19 cellular contexts compared by ENCODE assay signal in the genomic region with DNA sequence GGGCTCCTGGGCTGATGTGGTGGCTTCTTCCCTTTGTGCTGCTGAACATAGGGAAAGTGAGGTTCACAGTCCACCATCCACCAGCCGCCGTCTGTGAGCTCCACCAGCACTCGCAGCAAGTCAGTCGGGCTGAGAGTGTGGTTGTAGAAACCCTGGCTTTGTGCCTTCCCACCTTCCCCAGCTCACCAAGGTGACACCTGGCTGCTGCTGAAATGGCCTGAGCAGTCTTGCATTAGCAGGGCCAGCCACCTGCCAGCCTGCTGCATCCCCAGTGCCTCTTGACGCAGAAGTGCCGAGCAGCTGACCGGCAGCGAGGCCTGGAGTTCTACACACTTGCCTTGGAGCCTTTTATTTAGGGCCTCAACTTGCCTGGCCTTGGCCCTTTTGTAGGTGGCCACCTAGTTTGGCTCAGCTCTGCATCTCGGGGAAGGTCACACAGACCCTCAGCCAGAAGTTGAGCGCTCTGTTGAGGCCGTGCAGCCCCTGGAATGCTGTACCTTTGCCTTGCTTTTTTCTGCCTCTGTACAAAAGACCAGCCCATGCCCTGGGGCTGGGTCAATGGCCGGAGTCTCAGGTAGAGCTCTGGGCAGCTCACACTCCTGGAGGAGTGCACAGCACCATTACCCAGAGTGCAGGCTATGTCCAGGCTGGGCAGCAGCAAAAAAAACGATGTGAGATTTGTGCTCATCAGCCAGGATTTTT.
A peak's percentile ranks its signal among the peaks of the same experiment; 100 is the strongest.
DNase-seq lines count a peak whose midpoint lies in the region; ATAC-seq, FAIRE-seq and TF ChIP-seq lines count a peak whose summit lies in the region.
"Had no signal": no experiment of that assay in that cellular context is flagged by ENCODE, and none has a peak within 500 bp of the region (broad histone marks: within the 10 kb centered on the region; RNA-seq: fewer than 3 reads in every experiment).

No MANE protein-coding gene starts in this region.

- no peak overlapping the region for H3K4me3 Mint-ChIP-seq in activated T-cell treated with anti-CD3 and anti-CD28 coated beads, Interleukin-2, amount 50 U/mL, for 24 hours
- no peak overlapping the region for H3K4me3 Mint-ChIP-seq in activated T-cell treated with anti-CD3 and anti-CD28 coated beads, Interleukin-2, amount 50 U/mL, for 72 hours
- H3K4me3 Mint-ChIP-seq in type B pancreatic cell, result no peak overlapping the region
- H3K4me3 Mint-ChIP-seq: activated T-helper 1 cell treated with anti-CD3 and anti-CD28 coated beads, Interleukin-12 subunit alpha, Interleukin-12 subunit beta, Interleukin-2, Interleukin-4 antibody, amounts not matched to agents 30 ng/mL and 10 ng/mL and 1 ng/mL, durations not matched to agents 14 hours and 24 hours and 36 hours; stimulated activated memory B cell treated with anti-CD40 and anti-IgM and Interleukin-4, amounts not matched to agents 10 μg/mL and 1 μg/mL and 100 μg/mL, for 72 hours had no signal

- H3K36me3 Mint-ChIP-seq in activated T-cell treated with anti-CD3 and anti-CD28 coated beads, Interleukin-2, amount 50 U/mL, for 24 hours (ENCODE audit: low read depth), result peaks cover 84% of the 10 kb centered on the region
- peaks cover 8 to 13% of the 10 kb centered on the region in 2 donors for H3K36me3 Mint-ChIP-seq in activated T-cell treated with anti-CD3 and anti-CD28 coated beads, Interleukin-2, amount 50 U/mL, for 72 hours (ENCODE audit: insufficient read depth in 2 of 2)
- H3K36me3 Mint-ChIP-seq in type B pancreatic cell, result peaks cover 10% of the 10 kb centered on the region

- WGBS in spleen, 5 donors, result 94 to 99% (median 96%) methylated on average over 9 to 13 of the region's 13 CpGs

- no peak for ATAC-seq in activated T-cell treated with anti-CD3 and anti-CD28 coated beads, Interleukin-2, amount 50 U/mL, for 72 hours (replicated peaks in 1 of 2)
- no peak for ATAC-seq in Panc1
- ATAC-seq: stimulated activated memory B cell treated with anti-CD40 and anti-IgM and Interleukin-4, amounts not matched to agents 10 μg/mL and 1 μg/mL and 100 μg/mL, for 72 hours had no signal

- CTCF ChIA-PET in Panc1 (lab: Charles Lee), result no interaction called here

- no peaks in the 10 kb centered on the region for H3K27me3 ChIP-seq in Panc1 (ENCODE audit: control insufficient read depth, insufficient read depth, low read length)
- no peaks in the 10 kb centered on the region for H3K27me3 ChIP-seq in spleen (replicated peaks in 1 of 7)
- H3K27me3 ChIP-seq: adrenal gland, foreskin keratinocyte, tibial artery had no signal

- peak overlapping the region; percentile 70 for H3K27ac ChIP-seq in Panc1 (ENCODE audit: low read length)
- H3K27ac ChIP-seq in spleen, result no peak overlapping the region
- H3K27ac ChIP-seq: adrenal gland, foreskin keratinocyte, tibial artery, WERI-Rb-1 had no signal

- TF ChIP-seq CTCF in Panc1 (IDR thresholded peaks at IDR 0.05), result no peak
- no peak for TF ChIP-seq CTCF in spleen (IDR thresholded peaks at IDR 0.05 in 8 of 11, conservative IDR thresholded peaks at IDR 0.05 in 3 of 11)
- TF ChIP-seq CTCF in type B pancreatic cell (conservative IDR thresholded peaks at IDR 0.05), result no peak

- H3K9me3 ChIP-seq in Panc1 (ENCODE audit: control insufficient read depth, insufficient read depth, low read depth, low read length), result no peaks in the 10 kb centered on the region
- no peaks in the 10 kb centered on the region for H3K9me3 ChIP-seq in spleen
- H3K9me3 ChIP-seq: adrenal gland, tibial artery had no signal

- H3K27ac Mint-ChIP-seq in activated T-cell treated with anti-CD3 and anti-CD28 coated beads, Interleukin-2, amount 50 U/mL, for 24 hours, result peak overlapping the region; percentile 60
- H3K27ac Mint-ChIP-seq in activated T-cell treated with anti-CD3 and anti-CD28 coated beads, Interleukin-2, amount 50 U/mL, for 72 hours, result no peak overlapping the region
- H3K27ac Mint-ChIP-seq in type B pancreatic cell, result no peak overlapping the region
- H3K27ac Mint-ChIP-seq: activated T-helper 1 cell treated with anti-CD3 and anti-CD28 coated beads, Interleukin-12 subunit alpha, Interleukin-12 subunit beta, Interleukin-2, Interleukin-4 antibody, amounts not matched to agents 30 ng/mL and 10 ng/mL and 1 ng/mL, durations not matched to agents 14 hours and 24 hours and 36 hours had no signal

- peaks cover 19% of the 10 kb centered on the region for H3K36me3 ChIP-seq in Panc1 (ENCODE audit: control insufficient read depth, insufficient read depth, low read length)
- H3K36me3 ChIP-seq in spleen, result peaks cover 0 to 95% (median 75%) of the 10 kb centered on the region in 6 donors

- no peaks in the 10 kb centered on the region for H3K9me3 Mint-ChIP-seq in activated T-cell treated with anti-CD3 and anti-CD28 coated beads, Interleukin-2, amount 50 U/mL, for 24 hours
- H3K9me3 Mint-ChIP-seq in activated T-cell treated with anti-CD3 and anti-CD28 coated beads, Interleukin-2, amount 50 U/mL, for 72 hours, result no peaks in the 10 kb centered on the region
- H3K9me3 Mint-ChIP-seq in type B pancreatic cell, result no peaks in the 10 kb centered on the region
- H3K9me3 Mint-ChIP-seq: activated T-helper 1 cell treated with anti-CD3 and anti-CD28 coated beads, Interleukin-12 subunit alpha, Interleukin-12 subunit beta, Interleukin-2, Interleukin-4 antibody, amounts not matched to agents 30 ng/mL and 10 ng/mL and 1 ng/mL, durations not matched to agents 14 hours and 24 hours and 36 hours; stimulated activated memory B cell treated with anti-CD40 and anti-IgM and Interleukin-4, amounts not matched to agents 10 μg/mL and 1 μg/mL and 100 μg/mL, for 72 hours had no signal

- no peak overlapping the region for H3K4me3 ChIP-seq in Panc1 (ENCODE audit: low read depth in 2 of 2, low read length in 2 of 2)
- no peak overlapping the region for H3K4me3 ChIP-seq in spleen
- H3K4me3 ChIP-seq: adrenal gland, tibial artery had no signal

- TSS peak; percentile 33 for BruUV-seq in Panc1 (replicated peaks; lab: Mats Ljungman, UMichigan)

- H3K4me1 ChIP-seq in Panc1 (ENCODE audit: control insufficient read depth, insufficient read depth, low read length) (peaks cover 74% of the 10 kb centered on the region), spleen (peaks cover 0 to 49% (median 17%) of the 10 kb centered on the region in 6 donors)
- H3K4me1 ChIP-seq: adrenal gland, foreskin keratinocyte had no signal

- FAIRE-seq in GM12891 (lab: Jason Lieb, UNC), result no peak

- in situ Hi-C loops in Panc1 (cut with HindIII; ENCODE audit: low pct_unique_long_range_greater_than_20kb, low sequenced_read_pairs), result no loop called here

- DNase-seq in activated T-cell treated with anti-CD3 and anti-CD28 coated beads, Interleukin-2, amount 50 U/mL, for 24 hours, result no peak
- DNase-seq in activated T-cell treated with anti-CD3 and anti-CD28 coated beads, Interleukin-2, amount 50 U/mL, for 72 hours, result no peak
- DNase-seq in GM12891 (ENCODE audit: insufficient read length, low spot score) (no peak), Panc1 (ENCODE audit: low read depth, low spot score) (no peak), spleen (peak; percentile 67), mucosa of gallbladder (ENCODE audit: low spot score) (no peak), type B pancreatic cell (ENCODE audit: extremely low spot score, unreplicated experiment) (no peak)
- DNase-seq in activated CD4-positive, alpha-beta T cell treated with anti-CD3 and anti-CD28 coated beads for 4 hours, result no peak
- DNase-seq: activated CD8-positive, alpha-beta memory T cell treated with anti-CD3 and anti-CD28 coated beads for 24 hours; dermis blood vessel endothelial cell; KG1; NCI-H2227 treated with DMSO at 0.1 percent for 48 hours; nucleus accumbens; tibial artery; WERI-Rb-1 had no signal

- intact Hi-C loops in Panc1 (cut with micrococcal nuclease; ENCODE audit: unreplicated experiment) (no loop called here), spleen (cut with DNase I; ENCODE audit: low total_unique reads) (loop anchor here (5.0 kb wide), 1 partner anchor 404 kb away; no protein-coding TSS in a partner anchor)

- no peaks in the 10 kb centered on the region for H3K27me3 Mint-ChIP-seq in activated T-cell treated with anti-CD3 and anti-CD28 coated beads, Interleukin-2, amount 50 U/mL, for 24 hours
- H3K27me3 Mint-ChIP-seq in activated T-cell treated with anti-CD3 and anti-CD28 coated beads, Interleukin-2, amount 50 U/mL, for 72 hours (ENCODE audit: low read depth), result no peaks in the 10 kb centered on the region
- H3K27me3 Mint-ChIP-seq in type B pancreatic cell, result no peaks in the 10 kb centered on the region
- H3K27me3 Mint-ChIP-seq: stimulated activated memory B cell treated with anti-CD40 and anti-IgM and Interleukin-4, amounts not matched to agents 10 μg/mL and 1 μg/mL and 100 μg/mL, for 72 hours had no signal

- H3K4me1 Mint-ChIP-seq in activated T-cell treated with anti-CD3 and anti-CD28 coated beads, Interleukin-2, amount 50 U/mL, for 24 hours (ENCODE audit: low read depth), result no peaks in the 10 kb centered on the region
- no peaks in the 10 kb centered on the region for H3K4me1 Mint-ChIP-seq in activated T-cell treated with anti-CD3 and anti-CD28 coated beads, Interleukin-2, amount 50 U/mL, for 72 hours (ENCODE audit: low read depth)
- H3K4me1 Mint-ChIP-seq in type B pancreatic cell (ENCODE audit: unreplicated experiment), result no peaks in the 10 kb centered on the region

- POLR2A ChIA-PET in Panc1 (lab: Charles Lee), result interaction anchor here (0.7 kb wide), 1 partner anchor 321 kb away, joined by 3 read pairs; no protein-coding TSS in a partner anchor

- no peak for TF ChIP-seq POLR2A in GM12891 (IDR thresholded peaks at IDR 0.05; ENCODE audit: low read depth, low read length)
- no peak for TF ChIP-seq POLR2A in spleen (IDR thresholded peaks at IDR 0.05)

TF ChIP-seq in GM12891, 5 proteins besides CTCF, POLR2A, EP300 and RAD21:
- TF ChIP-seq POLR2AphosphoS5 (IDR thresholded peaks at IDR 0.05; ENCODE audit: low read depth, low read length), result 0 out of 2 replicates have a peak, but pooled peaks have one; percentile 27
- TF ChIP-seq SPI1 (IDR thresholded peaks at IDR 0.05; ENCODE audit: low read depth, low read length), result no peak
